Comparison of ENCODE assay signal across 15 cellular contexts in genomic region chr5:40572947-40573346, GRCh38.
DNase-seq lines count a peak whose midpoint lies in the region; ATAC-seq and TF ChIP-seq lines count a peak whose summit lies in the region.
"Had no signal": no experiment of that assay in that cellular context is flagged by ENCODE, and none has a peak within 500 bp of the region (broad histone marks: within the 10 kb centered on the region; RNA-seq: fewer than 3 reads in every experiment).

No MANE protein-coding gene starts in this region.

- ATAC-seq in sciatic nerve (peak; percentile 92), HG03521 (IDR thresholded peaks at IDR 0.05; ENCODE audit: unreplicated experiment) (no peak)
- ATAC-seq: GM12878, T-helper 17 cell had no signal

- 7 to 9% (median 8%) methylated on average over 2 of the region's 2 CpGs for WGBS in ovary, 3 donors

- H3K4me1 ChIP-seq in SJCRH30 = peaks cover 19% of the 10 kb centered on the region
- H3K4me1 ChIP-seq in ovary (ENCODE audit: insufficient read depth) = no peaks in the 10 kb centered on the region

- DNase-seq in Daoy (ENCODE audit: low read depth) (peak; percentile 41), SJCRH30 (peak; percentile 59 to 80), fibroblast of the aortic adventitia (ENCODE audit: low read depth) (peak; percentile 76), sciatic nerve (ENCODE audit: low spot score) (no peak), ovary (no peak)
- no peak for DNase-seq in activated naive CD4-positive, alpha-beta T cell treated with anti-CD3 and anti-CD28 coated beads, Interleukin-2, amount 50 U/mL, for 16 hours
- DNase-seq in activated CD4-positive, alpha-beta T cell treated with anti-CD3 and anti-CD28 coated beads for 4 hours = no peak
- DNase-seq: DMS79 treated with DMSO at 0.1 percent for 48 hours; foreskin melanocyte; NCI-H2029 treated with DMSO at 0.1 percent for 48 hours; RPMI8226; stimulated activated CD4-positive, alpha-beta T cell treated with anti-CD3 and anti-CD28 coated beads, Interleukin-12 subunit alpha, Interleukin-12 subunit beta, amount 100 ng/mL, for 4 hours; T-helper 17 cell had no signal

- intact Hi-C loops in sciatic nerve (cut with DNase I) (no loop called here), ovary (cut with DNase I) (no loop called here)

- H3K27me3 ChIP-seq in SJCRH30 (no peaks in the 10 kb centered on the region), ovary (no peaks in the 10 kb centered on the region)

- H3K4me3 ChIP-seq in SJCRH30 = no peak overlapping the region
- no peak overlapping the region for H3K4me3 ChIP-seq in fibroblast of the aortic adventitia (ENCODE audit: low read depth, low read length)
- no peak overlapping the region for H3K4me3 ChIP-seq in ovary
- H3K4me3 ChIP-seq: GM12878 had no signal

- H3K27ac ChIP-seq in SJCRH30 = peak overlapping the region; percentile 27
- H3K27ac ChIP-seq in ovary = no peak overlapping the region

- H3K9me3 ChIP-seq in SJCRH30 (replicated peaks) = no peaks in the 10 kb centered on the region; the same call in 1 of the 2 replicates
- no peaks in the 10 kb centered on the region for H3K9me3 ChIP-seq in ovary

- TF ChIP-seq EP300 in ovary (IDR thresholded peaks at IDR 0.05) = no peak

- no peak for TF ChIP-seq POLR2A in ovary (IDR thresholded peaks at IDR 0.05)

- no peaks in the 10 kb centered on the region for H3K36me3 ChIP-seq in SJCRH30
- H3K36me3 ChIP-seq in ovary = no peaks in the 10 kb centered on the region

- no peak for TF ChIP-seq CTCF in fibroblast of the aortic adventitia (IDR thresholded peaks at IDR 0.05; ENCODE audit: insufficient read depth, low read length)
- TF ChIP-seq CTCF in ovary (IDR thresholded peaks at IDR 0.05) = no peak

Comparison
In these comparisons a context has a peak if more than half of its experiments do, and no peak if none do; other contexts are left out.
1. DNase-seq: peak in Daoy (single experiment), SJCRH30 (2 of 2) and fibroblast of the aortic adventitia (single experiment); none in sciatic nerve (single experiment), activated naive CD4-positive, alpha-beta T cell treated with anti-CD3 and anti-CD28 coated beads, Interleukin-2, amount 50 U/mL, for 16 hours (single experiment), ovary (0 of 5) and activated CD4-positive, alpha-beta T cell treated with anti-CD3 and anti-CD28 coated beads for 4 hours (0 of 2).